Comparison of ENCODE assay signal across 8 cellular contexts in the genomic region with DNA sequence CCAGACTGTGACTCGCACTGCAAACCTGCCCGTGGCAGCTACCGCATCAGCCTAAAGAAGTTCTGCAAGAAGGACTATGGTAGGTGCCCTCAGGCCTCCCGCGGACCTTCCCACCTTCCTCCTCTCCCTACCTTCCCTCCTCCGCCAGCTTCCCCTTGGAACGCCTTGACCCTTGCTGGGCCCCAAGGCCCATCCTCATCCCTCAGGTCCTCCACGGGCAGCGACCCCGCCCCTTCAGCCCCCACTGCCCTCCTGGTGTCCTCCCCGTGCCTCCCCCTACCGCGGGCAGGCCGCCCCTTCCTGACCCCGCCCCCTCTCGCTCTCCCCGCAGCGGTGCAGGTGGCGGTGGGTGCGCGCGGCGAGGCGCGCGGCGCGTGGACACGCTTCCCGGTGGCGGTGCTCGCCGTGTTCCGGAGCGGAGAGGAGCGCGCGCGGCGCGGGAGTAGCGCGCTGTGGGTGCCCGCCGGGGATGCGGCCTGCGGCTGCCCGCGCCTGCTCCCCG. TPM values are rescaled to one million over a fixed set of nuclear protein-coding genes. Genes with fewer than 3 reads are reported as not detected.
DNase-seq lines count a peak whose midpoint lies in the region; ATAC-seq and TF ChIP-seq lines count a peak whose summit lies in the region.

No MANE protein-coding gene starts in this region.

- peak overlapping the region; percentile 39 for H3K4me3 ChIP-seq in CD8-positive, alpha-beta T cell (ENCODE audit: low read depth, low read length)
- peak overlapping the region; percentile 84 for H3K4me3 ChIP-seq in lower lobe of right lung

- no peaks in the 10 kb centered on the region for H3K9me3 ChIP-seq in CD8-positive, alpha-beta T cell (ENCODE audit: low read length)
- no peaks in the 10 kb centered on the region for H3K9me3 ChIP-seq in lower lobe of right lung

- intact Hi-C loops in CD8-positive, alpha-beta T cell (cut with DNase I, micrococcal nuclease): no loop called here
- intact Hi-C loops in lower lobe of right lung (cut with DNase I): no loop called here

- peak overlapping the region; percentile 52 for H3K27ac Mint-ChIP-seq in CD8-positive, alpha-beta T cell
- H3K27ac Mint-ChIP-seq in HFFc6 (no peak overlapping the region), endothelial cell (ENCODE audit: unreplicated experiment) (no peak overlapping the region)

- POLR2A ChIA-PET in CD8-positive, alpha-beta T cell (lab: Charles Lee): no interaction called here

- H3K27ac ChIP-seq in CD8-positive, alpha-beta T cell (ENCODE audit: low read depth, low read length): no peak overlapping the region
- no peak overlapping the region for H3K27ac ChIP-seq in lower lobe of right lung

- no peaks in the 10 kb centered on the region for H3K9me3 Mint-ChIP-seq in CD8-positive, alpha-beta T cell
- H3K9me3 Mint-ChIP-seq in HFFc6 (no peaks in the 10 kb centered on the region), endothelial cell (ENCODE audit: unreplicated experiment) (no peaks in the 10 kb centered on the region)

- no peaks in the 10 kb centered on the region for H3K36me3 Mint-ChIP-seq in CD8-positive, alpha-beta T cell
- H3K36me3 Mint-ChIP-seq in HFFc6 (ENCODE audit: low read depth): no peaks in the 10 kb centered on the region
- H3K36me3 Mint-ChIP-seq in endothelial cell (ENCODE audit: low read depth, unreplicated experiment): no peaks in the 10 kb centered on the region

- ATAC-seq in CD8-positive, alpha-beta T cell: no peak
- ATAC-seq in lower lobe of right lung: no peak
- ATAC-seq in HG03457 (IDR thresholded peaks at IDR 0.05; ENCODE audit: unreplicated experiment): no peak
- no peak for ATAC-seq in HG02763 (IDR thresholded peaks at IDR 0.05; ENCODE audit: unreplicated experiment)
- no peak for ATAC-seq in GM18870 (IDR thresholded peaks at IDR 0.05; ENCODE audit: unreplicated experiment)

- H3K4me1 Mint-ChIP-seq in CD8-positive, alpha-beta T cell (ENCODE audit: low read depth): peaks cover 28% of the 10 kb centered on the region
- H3K4me1 Mint-ChIP-seq in HFFc6 (ENCODE audit: low read depth) (peaks cover 6% of the 10 kb centered on the region; the same call in 1 of the 2 replicates), endothelial cell (ENCODE audit: unreplicated experiment) (peaks cover 7% of the 10 kb centered on the region)

- DNase-seq in CD8-positive, alpha-beta T cell: peak in 1 of 7 experiments; percentile 21
- DNase-seq in HFFc6: no peak
- DNase-seq in activated CD8-positive, alpha-beta memory T cell treated with anti-CD3 and anti-CD28 coated beads for 24 hours: peak; percentile 73
- DNase-seq in lower lobe of right lung: no peak
- no peak for DNase-seq in endothelial cell (ENCODE audit: low spot score)

- peaks cover 24% of the 10 kb centered on the region for H3K27me3 ChIP-seq in CD8-positive, alpha-beta T cell (ENCODE audit: insufficient read depth, low read length)
- peaks cover 47% of the 10 kb centered on the region for H3K27me3 ChIP-seq in lower lobe of right lung (ENCODE audit: low read depth)

- CTCF ChIA-PET in CD8-positive, alpha-beta T cell (lab: Charles Lee): interaction anchor here (1.2 to 1.5 kb wide), 3 partner anchors 13 to 29 kb away, joined by 3 to 7 read pairs (median 5); no protein-coding TSS in a partner anchor

- H3K27me3 Mint-ChIP-seq in CD8-positive, alpha-beta T cell (ENCODE audit: low read depth): peaks cover 22% of the 10 kb centered on the region
- H3K27me3 Mint-ChIP-seq in HFFc6 (ENCODE audit: insufficient read depth): no peaks in the 10 kb centered on the region; the same call in 1 of the 2 replicates
- H3K27me3 Mint-ChIP-seq in endothelial cell (ENCODE audit: unreplicated experiment): peaks cover 37% of the 10 kb centered on the region

- no peaks in the 10 kb centered on the region for H3K36me3 ChIP-seq in CD8-positive, alpha-beta T cell (ENCODE audit: insufficient read depth, low read length)
- H3K36me3 ChIP-seq in lower lobe of right lung: no peaks in the 10 kb centered on the region

- TF ChIP-seq CTCF in CD8-positive, alpha-beta T cell (IDR thresholded peaks at IDR 0.05): no peak
- TF ChIP-seq CTCF in HFFc6 (IDR thresholded peaks at IDR 0.05): no peak
- no peak for TF ChIP-seq CTCF in lower lobe of right lung (IDR thresholded peaks at IDR 0.05)
- no peak for TF ChIP-seq CTCF in endothelial cell (IDR thresholded peaks at IDR 0.05; ENCODE audit: unreplicated experiment)

- H3K4me3 Mint-ChIP-seq in CD8-positive, alpha-beta T cell: peak overlapping the region; percentile 80
- H3K4me3 Mint-ChIP-seq in HFFc6 (peak overlapping the region; percentile 47), endothelial cell (ENCODE audit: unreplicated experiment) (no peak overlapping the region)

- H3K4me1 ChIP-seq in CD8-positive, alpha-beta T cell (ENCODE audit: insufficient read depth, low read length): peaks cover 30% of the 10 kb centered on the region
- peaks cover 48% of the 10 kb centered on the region for H3K4me1 ChIP-seq in lower lobe of right lung

RNA-seq across cellular contexts. Expression of a gene that starts 1.5 kb away (rescaled TPM):
- total RNA-seq in CD8-positive, alpha-beta T cell: 1 to 10 TPM; 2.8 to 3.8 TPM
- total RNA-seq in HFFc6 (2021; fragmentation: NEBNext Ultra II Directional; extraction: Animal tissue kit (Norgen Biotek cat#: 25700)): 10 to 100 TPM; 15.8 to 30.3 (median 19.0) TPM
- 40.2 TPM for total RNA-seq in lower lobe of right lung
- total RNA-seq in endothelial cell (ENCODE audit: unreplicated experiment): 17.3 TPM

RNA-seq across cellular contexts. Expression of a gene that starts 2.4 kb away (rescaled TPM):
- not detected for total RNA-seq in CD8-positive, alpha-beta T cell
- under 1 TPM; 0.22 to 0.47 (median 0.33) TPM for total RNA-seq in HFFc6 (2021; fragmentation: NEBNext Ultra II Directional; extraction: Animal tissue kit (Norgen Biotek cat#: 25700))
- total RNA-seq in lower lobe of right lung (0.24 TPM), endothelial cell (ENCODE audit: unreplicated experiment) (not detected)

RNA-seq across cellular contexts. Expression of a gene that starts 13.6 kb away (rescaled TPM):
- under 1 TPM; 0.30 to 0.69 TPM for total RNA-seq in CD8-positive, alpha-beta T cell
- total RNA-seq in HFFc6 (2021; fragmentation: NEBNext Ultra II Directional; extraction: Animal tissue kit (Norgen Biotek cat#: 25700)): 1 to 10 TPM; 3.6 to 8.3 (median 8.0) TPM
- total RNA-seq in lower lobe of right lung: 0.68 TPM
- 9.1 TPM for total RNA-seq in endothelial cell (ENCODE audit: unreplicated experiment)

RNA-seq across cellular contexts. Expression of a gene that starts 40.3 kb away (rescaled TPM):
- total RNA-seq in CD8-positive, alpha-beta T cell: 100 to 1,000 TPM; 260 TPM
- total RNA-seq in HFFc6 (2021; fragmentation: NEBNext Ultra II Directional; extraction: Animal tissue kit (Norgen Biotek cat#: 25700)): 100 to 1,000 TPM; 303 to 341 (median 309) TPM
- 313 TPM for total RNA-seq in lower lobe of right lung
- total RNA-seq in endothelial cell (ENCODE audit: unreplicated experiment): 157 TPM

RNA-seq across cellular contexts. Expression of a gene that starts 44.2 kb away (rescaled TPM):
- 1 to 10 TPM in 1 of 2 experiments, under 1 TPM in 1; 0.61 to 1.2 TPM for total RNA-seq in CD8-positive, alpha-beta T cell
- total RNA-seq in HFFc6 (2021; fragmentation: NEBNext Ultra II Directional; extraction: Animal tissue kit (Norgen Biotek cat#: 25700)): 10 to 100 TPM; 10.9 to 22.3 (median 19.8) TPM
- total RNA-seq in lower lobe of right lung (3.4 TPM), endothelial cell (ENCODE audit: unreplicated experiment) (30.2 TPM)
